ENCODE assay signal across 17 cellular contexts in the genomic region with DNA sequence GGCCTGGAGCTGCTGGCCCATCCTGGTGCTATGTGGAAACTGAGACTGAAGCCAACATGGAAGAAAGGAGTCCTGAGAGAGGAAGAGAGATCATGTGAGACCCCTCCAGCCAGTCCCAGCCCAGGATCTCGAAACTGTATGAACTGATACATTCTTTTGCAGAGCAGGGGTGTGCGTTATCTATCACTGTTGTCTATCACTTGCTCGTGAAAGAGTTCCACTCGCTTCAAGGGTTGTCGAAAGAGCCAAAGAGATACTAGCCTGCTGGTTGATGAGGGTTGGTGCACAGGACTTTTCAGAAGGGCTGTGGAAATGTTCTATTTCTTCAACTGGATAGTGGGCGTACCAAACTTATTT.
DNase-seq lines count a peak whose midpoint lies in the region; ATAC-seq, FAIRE-seq and TF ChIP-seq lines count a peak whose summit lies in the region.
"Had no signal": no experiment of that assay in that cellular context is flagged by ENCODE, and none has a peak within 500 bp of the region (broad histone marks: within the 10 kb centered on the region; RNA-seq: fewer than 3 reads in every experiment).

No MANE protein-coding gene starts in this region.

- 0 out of 2 replicates have a peak overlapping the region, but pooled peaks have one; percentile 16 for H2AFZ ChIP-seq in K562 (ENCODE audit: low read depth, low read length)
- H2AFZ ChIP-seq: GM23248 had no signal

- H3K9me3 ChIP-seq in ES-I3 (ENCODE audit: control insufficient read depth, insufficient read depth, low read length) = no peaks in the 10 kb centered on the region
- no peaks in the 10 kb centered on the region for H3K9me3 ChIP-seq in K562 (replicated peaks; ENCODE audit: control insufficient read depth, insufficient read depth, low read depth, low read length)
- no peaks in the 10 kb centered on the region for H3K9me3 ChIP-seq in right lobe of liver

- H3K27ac ChIP-seq in K562 (ENCODE audit: extremely low read depth, low read depth, low read length) (no peak overlapping the region), right lobe of liver (peak overlapping the region; percentile 17 to 94 (median 89)), rectal smooth muscle tissue (ENCODE audit: low read depth, low read length) (peak overlapping the region; percentile 62), caudate nucleus (ENCODE audit: low read depth, low read length) (no peak overlapping the region)
- H3K27ac ChIP-seq: GM23248, HL-60 had no signal

- TF ChIP-seq EP300 in K562 (IDR thresholded peaks at IDR 0.05; ENCODE audit: low read length) = no peak

- POLR2A ChIA-PET in K562 (lab: Yijun Ruan, JAX) = no interaction called here

- no peaks in the 10 kb centered on the region for H3K9me1 ChIP-seq in K562 (ENCODE audit: control insufficient read depth, insufficient read depth, low read length)

- H3K9ac ChIP-seq in ES-I3 (ENCODE audit: low read depth, low read length) = peak overlapping the region; percentile 35; the same call in 1 of the 2 replicates
- no peak overlapping the region for H3K9ac ChIP-seq in K562 (ENCODE audit: insufficient read depth in 1 of 2, low read depth in 2 of 2, low read length in 2 of 2)
- no peak overlapping the region for H3K9ac ChIP-seq in rectal smooth muscle tissue (ENCODE audit: low read length)
- H3K9ac ChIP-seq: GM23248 had no signal

- H3K79me2 ChIP-seq in K562 (ENCODE audit: control insufficient read depth, insufficient read depth, low read length) = no peaks in the 10 kb centered on the region

- no peak overlapping the region for H3K4me3 ChIP-seq in K562
- H3K4me3 ChIP-seq in right lobe of liver = peak overlapping the region in 1 of 3 donors; percentile 3
- no peak overlapping the region for H3K4me3 ChIP-seq in rectal smooth muscle tissue (ENCODE audit: low read length)
- H3K4me3 ChIP-seq: GM23248 had no signal

- peaks cover 44% of the 10 kb centered on the region for H3K4me1 ChIP-seq in ES-I3 (ENCODE audit: insufficient read depth, low read length)
- no peaks in the 10 kb centered on the region; a peak in 1 of 5 replicates for H3K4me1 ChIP-seq in K562 (replicated peaks in 1 of 2; ENCODE audit: control insufficient read depth in 2 of 2, insufficient read depth in 2 of 2, low read length in 2 of 2)
- H3K4me1 ChIP-seq in right lobe of liver = peaks cover 0 to 46% (median 17%) of the 10 kb centered on the region in 4 donors
- H3K4me1 ChIP-seq in rectal smooth muscle tissue (ENCODE audit: control insufficient read depth, insufficient read depth, low read length) = peaks cover 17% of the 10 kb centered on the region

- no peak for TF ChIP-seq CTCF in K562 (IDR thresholded peaks at IDR 0.05 in 2 of 3, conservative IDR thresholded peaks at IDR 0.05 in 1 of 3; ENCODE audit: insufficient read depth in 2 of 3, low read depth in 1 of 3, low read length in 3 of 3)
- TF ChIP-seq CTCF in right lobe of liver (IDR thresholded peaks at IDR 0.05) = peak in 1 of 4 donors; percentile 8

- no peak for DNase-seq in K562 (ENCODE audit: extremely low read depth in 1 of 4, low spot score in 3 of 4)
- no peak for DNase-seq in right lobe of liver
- DNase-seq in effector CD4-positive, alpha-beta T cell = no peak
- DNase-seq in islet precursor cell = no peak
- DNase-seq in caudate nucleus (lab: John Stamatoyannopoulos, UW) = no peak
- DNase-seq in left ventricle myocardium superior = no peak
- DNase-seq: C1 segment of cervical spinal cord, GM23248, Karpas-422, NCI-H1417, NCI-H510A treated with DMSO at 0.1 percent for 48 hours had no signal

- no peak for TF ChIP-seq RAD21 in K562 (CRISPR knock-in tag; conservative IDR thresholded peaks at IDR 0.05 in 1 of 2, IDR thresholded peaks at IDR 0.05 in 1 of 2)

- ATAC-seq in K562 (peak; percentile 48; the same call in 2 of the 3 replicates), right lobe of liver (no peak), left ventricle myocardium superior (no peak)

- BruUV-seq in K562 (replicated peaks; lab: Mats Ljungman, UMichigan) = no TSS peak

- no peak for FAIRE-seq in K562 (lab: Jason Lieb, UNC)
- FAIRE-seq: A204.1, GM19239, RCC 7860 had no signal

- CTCF ChIA-PET in K562 (lab: Yijun Ruan, JAX; ENCODE audit: low intra/inter-chr PET ratio) = no interaction called here

- intact Hi-C loops in K562 (cut with micrococcal nuclease) = no loop called here
- intact Hi-C loops in right lobe of liver (cut with DNase I) = loop anchor here (5.0 kb wide), 2 partner anchors 36 to 124 kb away; a partner anchor contains a TSS
- intact Hi-C loops in left ventricle myocardium superior (cut with micrococcal nuclease) = no loop called here

- no peaks in the 10 kb centered on the region for H4K20me1 ChIP-seq in K562 (replicated peaks; ENCODE audit: control insufficient read depth, insufficient read depth, low read length)

- WGBS in K562 (ENCODE audit: insufficient coverage, low coverage, missing lambda C conversion rate) = 8% methylated on average over 6 of the region's 6 CpGs
- WGBS in right lobe of liver (ENCODE audit: insufficient coverage, low coverage, low lambda C conversion rate, missing lambda C conversion rate) = 57% methylated on average over 6 of the region's 6 CpGs

- H3K36me3 ChIP-seq in ES-I3 (ENCODE audit: insufficient read depth, low read length) (no peaks in the 10 kb centered on the region), K562 (ENCODE audit: control insufficient read depth, insufficient read depth, low read length) (no peaks in the 10 kb centered on the region), right lobe of liver (no peaks in the 10 kb centered on the region), rectal smooth muscle tissue (ENCODE audit: control insufficient read depth, insufficient read depth, low read length) (no peaks in the 10 kb centered on the region)

- TF ChIP-seq POLR2A in K562 (conservative IDR thresholded peaks at IDR 0.05) (no peak), right lobe of liver (IDR thresholded peaks at IDR 0.05) (no peak)

- no peak overlapping the region for H3K4me2 ChIP-seq in K562 (ENCODE audit: insufficient read depth, low read length)

- in situ Hi-C loops in K562 (cut with MboI) = no loop called here

- peaks cover 0 to 4% of the 10 kb centered on the region in 2 experiments; a peak in 2 of 5 replicates for H3K27me3 ChIP-seq in K562 (ENCODE audit: control insufficient read depth in 2 of 2, insufficient read depth in 2 of 2, low read length in 2 of 2)
- no peaks in the 10 kb centered on the region for H3K27me3 ChIP-seq in right lobe of liver
- H3K27me3 ChIP-seq in rectal smooth muscle tissue (ENCODE audit: control insufficient read depth, insufficient read depth, low read length) = no peaks in the 10 kb centered on the region

TF ChIP-seq in K562, 482 proteins besides CTCF, POLR2A, EP300 and RAD21:
- TF ChIP-seq, protein P1, sequence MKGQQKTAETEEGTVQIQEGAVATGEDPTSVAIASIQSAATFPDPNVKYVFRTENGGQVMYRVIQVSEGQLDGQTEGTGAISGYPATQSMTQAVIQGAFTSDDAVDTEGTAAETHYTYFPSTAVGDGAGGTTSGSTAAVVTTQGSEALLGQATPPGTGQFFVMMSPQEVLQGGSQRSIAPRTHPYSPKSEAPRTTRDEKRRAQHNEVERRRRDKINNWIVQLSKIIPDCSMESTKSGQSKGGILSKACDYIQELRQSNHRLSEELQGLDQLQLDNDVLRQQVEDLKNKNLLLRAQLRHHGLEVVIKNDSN (CRISPR knock-in tag; IDR thresholded peaks at IDR 0.05) = no peak
- TF ChIP-seq, protein P2, sequence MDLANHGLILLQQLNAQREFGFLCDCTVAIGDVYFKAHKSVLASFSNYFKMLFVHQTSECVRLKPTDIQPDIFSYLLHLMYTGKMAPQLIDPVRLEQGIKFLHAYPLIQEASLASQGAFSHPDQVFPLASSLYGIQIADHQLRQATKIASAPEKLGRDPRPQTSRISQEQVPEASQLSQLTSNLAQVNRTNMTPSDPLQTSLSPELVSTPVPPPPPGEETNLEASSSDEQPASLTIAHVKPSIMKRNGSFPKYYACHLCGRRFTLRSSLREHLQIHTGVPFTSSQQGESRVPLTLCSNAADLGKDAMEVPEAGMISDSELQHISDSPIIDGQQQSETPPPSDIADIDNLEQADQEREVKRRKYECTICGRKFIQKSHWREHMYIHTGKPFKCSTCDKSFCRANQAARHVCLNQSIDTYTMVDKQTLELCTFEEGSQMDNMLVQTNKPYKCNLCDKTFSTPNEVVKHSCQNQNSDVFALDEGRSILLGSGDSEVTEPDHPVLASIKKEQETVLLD (IDR thresholded peaks at IDR 0.05) = no peak
- no peak for TF ChIP-seq ZNF76 (CRISPR knock-in tag; IDR thresholded peaks at IDR 0.05; ENCODE audit: borderline replicate concordance)
- no peak for TF ChIP-seq DNMT1 (IDR thresholded peaks at IDR 0.05)
- no peak for TF ChIP-seq MCM3 (IDR thresholded peaks at IDR 0.05)
- TF ChIP-seq CHD4 (IDR thresholded peaks at IDR 0.05; ENCODE audit: insufficient read depth, insufficient replicate concordance, low read depth, low read length, poor library complexity, severe bottlenecking) = no peak
- TF ChIP-seq, protein P3, sequence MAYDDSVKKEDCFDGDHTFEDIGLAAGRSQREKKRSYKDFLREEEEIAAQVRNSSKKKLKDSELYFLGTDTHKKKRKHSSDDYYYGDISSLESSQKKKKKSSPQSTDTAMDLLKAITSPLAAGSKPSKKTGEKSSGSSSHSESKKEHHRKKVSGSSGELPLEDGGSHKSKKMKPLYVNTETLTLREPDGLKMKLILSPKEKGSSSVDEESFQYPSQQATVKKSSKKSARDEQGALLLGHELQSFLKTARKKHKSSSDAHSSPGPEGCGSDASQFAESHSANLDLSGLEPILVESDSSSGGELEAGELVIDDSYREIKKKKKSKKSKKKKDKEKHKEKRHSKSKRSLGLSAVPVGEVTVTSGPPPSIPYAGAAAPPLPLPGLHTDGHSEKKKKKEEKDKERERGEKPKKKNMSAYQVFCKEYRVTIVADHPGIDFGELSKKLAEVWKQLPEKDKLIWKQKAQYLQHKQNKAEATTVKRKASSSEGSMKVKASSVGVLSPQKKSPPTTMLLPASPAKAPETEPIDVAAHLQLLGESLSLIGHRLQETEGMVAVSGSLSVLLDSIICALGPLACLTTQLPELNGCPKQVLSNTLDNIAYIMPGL (CRISPR knock-in tag; IDR thresholded peaks at IDR 0.05) = no peak
- TF ChIP-seq NFIX (CRISPR knock-in tag; IDR thresholded peaks at IDR 0.05; ENCODE audit: low read depth) = no peak
- TF ChIP-seq IFI16 (CRISPR knock-in tag; IDR thresholded peaks at IDR 0.05) = no peak
- no peak for TF ChIP-seq FIP1L1 (IDR thresholded peaks at IDR 0.05; ENCODE audit: low read depth, low read length, poor library complexity, severe bottlenecking)
- no peak for TF ChIP-seq CSDE1 (IDR thresholded peaks at IDR 0.05)
- no peak for TF ChIP-seq SMARCE1 (IDR thresholded peaks at IDR 0.05)

Comparison
In these comparisons a context has a peak if more than half of its experiments do, and no peak if none do; other contexts are left out.
1. H3K27ac ChIP-seq: peak in right lobe of liver (3 of 3) and rectal smooth muscle tissue (single experiment); none in K562 (single experiment) and caudate nucleus (single experiment).
2. intact Hi-C loops: an anchor here in right lobe of liver (5.0 kb wide); none called in K562 and left ventricle myocardium superior.